8 cellular contexts compared by ENCODE assay signal in the genomic region with DNA sequence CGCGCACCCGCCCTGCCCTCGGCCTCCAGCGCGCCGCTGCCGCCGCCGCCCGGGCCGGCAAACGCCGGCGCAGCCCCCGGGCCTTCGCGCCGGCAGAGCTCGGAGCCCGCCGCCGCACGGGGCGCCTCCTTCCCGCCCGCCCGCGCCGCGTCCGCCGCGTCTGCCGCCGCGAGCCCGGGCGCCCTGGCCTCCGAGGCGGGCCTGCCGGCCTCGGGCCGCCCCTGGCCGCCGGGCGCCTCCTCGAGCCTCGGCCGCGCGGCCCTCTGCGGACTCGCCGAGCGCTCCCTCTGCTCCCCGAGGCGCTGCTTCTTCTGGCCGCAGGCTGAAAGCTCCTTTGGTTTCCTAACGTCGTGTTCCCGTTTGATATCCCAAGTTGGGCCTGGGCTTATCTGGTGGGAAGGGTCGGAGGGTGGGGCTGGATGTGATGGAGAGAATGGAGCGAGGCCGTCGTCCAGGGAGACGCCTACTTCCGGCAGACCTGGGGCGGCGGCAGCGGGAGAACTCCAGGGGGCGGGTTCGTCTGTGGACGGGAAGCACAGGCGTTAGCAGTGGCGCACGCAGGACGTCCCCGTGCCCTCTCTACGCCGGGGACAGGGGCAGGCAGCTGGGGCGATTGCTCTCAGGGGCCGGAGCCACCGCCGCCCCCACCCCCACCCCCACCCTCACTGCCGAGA.
DNase-seq lines count a peak whose midpoint lies in the region; ATAC-seq and TF ChIP-seq lines count a peak whose summit lies in the region.

No MANE protein-coding gene starts in this region.

- peak; percentile 20 for TF ChIP-seq CTCF in AG09319 (IDR thresholded peaks at IDR 0.05; ENCODE audit: low read depth, low read length)

- peak; percentile 89 for ATAC-seq in GM19023 (IDR thresholded peaks at IDR 0.05; ENCODE audit: unreplicated experiment)
- peak; percentile 82 for ATAC-seq in HG03139 (IDR thresholded peaks at IDR 0.05; ENCODE audit: unreplicated experiment)

- DNase-seq in AG09319 (ENCODE audit: extremely low read depth, low read depth) (peak; percentile 71), NCI-H2196 treated with DMSO at 0.1 percent for 48 hours (lab: John Stamatoyannopoulos, UW; ENCODE audit: unreplicated experiment) (peak; percentile 57), cerebellum (ENCODE audit: low spot score) (peak; percentile 59), kidney tubule cell (ENCODE audit: low spot score) (peak; percentile 76)
- peak; percentile 61 for DNase-seq in activated CD4-positive, CD25-positive, alpha-beta regulatory T cell treated with anti-CD3 and anti-CD28 coated beads, Interleukin-2, amount 50 U/mL, for 72 hours
- DNase-seq in stimulated activated CD4-positive, alpha-beta T cell treated with anti-CD3 and anti-CD28 coated beads, Interleukin-1b, Interleukin-23, amount 100 ng/mL, for 24 hours (ENCODE audit: low read depth in 4 of 4, low spot score in 1 of 4): peak in 3 of 4 experiments; percentile 38 to 55 (median 46)

Comparison
In these comparisons a context has a peak if more than half of its experiments do, and no peak if none do; other contexts are left out.
1. Peak in every context shown above with its lines: DNase-seq and ATAC-seq.